In genomic region chr11:72712876-72713275, GRCh38 we compare ENCODE assay signal across 17 cellular contexts. TPM values are rescaled to one million over a fixed set of nuclear protein-coding genes. Genes with fewer than 3 reads are reported as not detected.
DNase-seq lines count a peak whose midpoint lies in the region; ATAC-seq and TF ChIP-seq lines count a peak whose summit lies in the region.
"Had no signal": no experiment of that assay in that cellular context is flagged by ENCODE, and none has a peak within 500 bp of the region (broad histone marks: within the 10 kb centered on the region; RNA-seq: fewer than 3 reads in every experiment).

No MANE protein-coding gene starts in this region.

- H3K27me3 ChIP-seq in cardiac muscle cell: no peaks in the 10 kb centered on the region
- no peaks in the 10 kb centered on the region for H3K27me3 ChIP-seq in right atrium auricular region
- H3K27me3 ChIP-seq in endodermal cell (ENCODE audit: control insufficient read depth, insufficient read depth, low read length, poor library complexity, severe bottlenecking): no peaks in the 10 kb centered on the region
- H3K27me3 ChIP-seq in upper lobe of left lung: no peaks in the 10 kb centered on the region

- peaks cover 21% of the 10 kb centered on the region for H3K4me1 ChIP-seq in cardiac muscle cell (ENCODE audit: low read depth)
- H3K4me1 ChIP-seq in right atrium auricular region: peaks cover 0 to 41% of the 10 kb centered on the region in 2 donors
- H3K4me1 ChIP-seq in endodermal cell (ENCODE audit: control insufficient read depth, insufficient read depth, low read length): no peaks in the 10 kb centered on the region
- peaks cover 14 to 37% (median 21%) of the 10 kb centered on the region in 4 donors for H3K4me1 ChIP-seq in upper lobe of left lung

- no peaks in the 10 kb centered on the region for H3K9me3 ChIP-seq in cardiac muscle cell (ENCODE audit: low read depth)
- H3K9me3 ChIP-seq in right atrium auricular region: no peaks in the 10 kb centered on the region
- H3K9me3 ChIP-seq in endodermal cell (ENCODE audit: control insufficient read depth, low read length): no peaks in the 10 kb centered on the region
- H3K9me3 ChIP-seq in upper lobe of left lung: no peaks in the 10 kb centered on the region

- DNase-seq in cardiac muscle cell (ENCODE audit: low read depth in 1 of 2, low spot score in 1 of 2): no peak
- no peak for DNase-seq in right atrium auricular region (ENCODE audit: low spot score)
- no peak for DNase-seq in endodermal cell
- no peak for DNase-seq in neural crest cell (ENCODE audit: low read depth, low spot score)
- DNase-seq in upper lobe of left lung: peak in 1 of 2 donors; percentile 55
- no peak for DNase-seq in RKO (ENCODE audit: low spot score)
- no peak for DNase-seq in medulla oblongata (ENCODE audit: extremely low spot score)
- DNase-seq in NCI-H2171 (lab: John Stamatoyannopoulos, UW): no peak
- DNase-seq: ACHN; activated CD4-positive, alpha-beta T cell treated with anti-CD3 and anti-CD28 coated beads, Interleukin-2, amount 50 U/mL, for 4 hours; activated T-cell treated with anti-CD3 and anti-CD28 coated beads, Interleukin-2, amount 50 U/mL, for 4 hours; amniotic stem cell; naive thymus-derived CD4-positive, alpha-beta T cell; NCI-H1694; NCI-H446 treated with DMSO at 0.1 percent for 48 hours; PC-3; stimulated activated CD4-positive, alpha-beta T cell treated with anti-CD3 and anti-CD28 coated beads, Interleukin-2, amount 100 ng/mL, for 48 hours had no signal

- H3K4me3 ChIP-seq in cardiac muscle cell (no peak overlapping the region), right atrium auricular region (no peak overlapping the region), endodermal cell (ENCODE audit: low read length) (no peak overlapping the region), upper lobe of left lung (peak overlapping the region in 1 of 4 donors; percentile 2)

- H3K36me3 ChIP-seq in cardiac muscle cell (peaks cover 3% of the 10 kb centered on the region), right atrium auricular region (peaks cover 59% of the 10 kb centered on the region), endodermal cell (ENCODE audit: control insufficient read depth, insufficient read depth, low read length) (peaks cover 7% of the 10 kb centered on the region), upper lobe of left lung (peaks cover 32 to 72% (median 61%) of the 10 kb centered on the region in 4 donors)

- H3K9ac ChIP-seq in endodermal cell (ENCODE audit: extremely low read depth, low read length, poor library complexity, severe bottlenecking): no peak overlapping the region

- H3K4me1 Mint-ChIP-seq in endodermal cell (peaks cover 7% of the 10 kb centered on the region), neural crest cell (peaks cover 25% of the 10 kb centered on the region)

- TF ChIP-seq EP300 in upper lobe of left lung (IDR thresholded peaks at IDR 0.05): no peak

- peak overlapping the region; percentile 77 for H3K27ac ChIP-seq in cardiac muscle cell
- H3K27ac ChIP-seq in right atrium auricular region: peak overlapping the region in 1 of 2 donors; percentile 33
- H3K27ac ChIP-seq in endodermal cell (ENCODE audit: low read depth, low read length): peak overlapping the region; percentile 72
- peak overlapping the region; percentile 41 to 72 (median 62) for H3K27ac ChIP-seq in upper lobe of left lung

- TF ChIP-seq CTCF in cardiac muscle cell (IDR thresholded peaks at IDR 0.05; ENCODE audit: low read depth, low read length): no peak
- no peak for TF ChIP-seq CTCF in right atrium auricular region (IDR thresholded peaks at IDR 0.05)
- no peak for TF ChIP-seq CTCF in endodermal cell (conservative IDR thresholded peaks at IDR 0.05)
- TF ChIP-seq CTCF in neural crest cell (conservative IDR thresholded peaks at IDR 0.05): no peak
- no peak for TF ChIP-seq CTCF in upper lobe of left lung (IDR thresholded peaks at IDR 0.05)

- H3K27ac Mint-ChIP-seq in endodermal cell: peak overlapping the region; percentile 59
- H3K27ac Mint-ChIP-seq in neural crest cell (ENCODE audit: unreplicated experiment): peak overlapping the region; percentile 96

- no peaks in the 10 kb centered on the region for H3K27me3 Mint-ChIP-seq in endodermal cell (ENCODE audit: insufficient read depth)
- no peaks in the 10 kb centered on the region for H3K27me3 Mint-ChIP-seq in neural crest cell (ENCODE audit: low read depth)
- H3K27me3 Mint-ChIP-seq: naive thymus-derived CD4-positive, alpha-beta T cell had no signal

- H3K36me3 Mint-ChIP-seq in endodermal cell (ENCODE audit: low read depth) (peaks cover 44% of the 10 kb centered on the region), neural crest cell (ENCODE audit: low read depth) (no peaks in the 10 kb centered on the region)

- peak in 1 of 2 donors; percentile 20 for ATAC-seq in upper lobe of left lung (ENCODE audit: low FRiP score in 2 of 2)
- ATAC-seq: activated T-cell treated with anti-CD3 and anti-CD28 coated beads, Interleukin-2, amount 50 U/mL, for 4 hours; PC-3 had no signal

- 82 to 86% methylated on average over 2 to 9 of the region's 9 CpGs for WGBS in endodermal cell (ENCODE audit: insufficient coverage in 1 of 2, insufficient read length in 1 of 2), 2 experiments
- 31 to 54% methylated on average over 2 to 9 of the region's 9 CpGs for WGBS in upper lobe of left lung, 2 donors

- TF ChIP-seq POLR2A in upper lobe of left lung (IDR thresholded peaks at IDR 0.05): no peak

- H3K4me3 Mint-ChIP-seq in endodermal cell (no peak overlapping the region), neural crest cell (peak overlapping the region; percentile 1)
- H3K4me3 Mint-ChIP-seq: activated T-cell treated with anti-CD3 and anti-CD28 coated beads, Interleukin-2, amount 50 U/mL, for 4 hours; naive thymus-derived CD4-positive, alpha-beta T cell had no signal

- H3K9me3 Mint-ChIP-seq in endodermal cell (no peaks in the 10 kb centered on the region), neural crest cell (no peaks in the 10 kb centered on the region)
- H3K9me3 Mint-ChIP-seq: activated T-cell treated with anti-CD3 and anti-CD28 coated beads, Interleukin-2, amount 50 U/mL, for 4 hours; naive thymus-derived CD4-positive, alpha-beta T cell had no signal

RNA-seq across cellular contexts. Expression of gene PDE2A, which starts 38.7 kb away (rescaled TPM):
- 0.18 and 0.92 TPM in 2 replicates for total RNA-seq in cardiac muscle cell
- polyA plus RNA-seq in cardiac muscle cell: 0.56 TPM in 1 of 2 replicates, not detected in the other
- total RNA-seq in right atrium auricular region: 10 to 100 TPM; 23.1 to 34.2 TPM
- 10 to 100 TPM in 1 of 2 donors, 1 to 10 TPM in 1; 3.7 to 13.3 TPM for total RNA-seq in endodermal cell
- polyA plus RNA-seq in endodermal cell (2013, experiment 1 of 2): 8.9 TPM
- polyA plus RNA-seq in endodermal cell (2013, experiment 2 of 2): 7.1 TPM
- total RNA-seq in neural crest cell: 2.0 and 3.0 TPM in 2 replicates
- 10 to 100 TPM in 4 of 6 donors, 1 to 10 TPM in 2; 4.7 to 46.1 (median 16.7) TPM for total RNA-seq in upper lobe of left lung
- polyA plus RNA-seq: naive thymus-derived CD4-positive, alpha-beta T cell had no signal

RNA-seq across cellular contexts. Expression of gene ARAP1, which starts 39.3 kb away (rescaled TPM):
- 134 and 200 TPM in 2 replicates for total RNA-seq in cardiac muscle cell
- polyA plus RNA-seq in cardiac muscle cell: 41.5 and 54.6 TPM in 2 replicates
- 10 to 100 TPM; 74.0 to 83.8 TPM for total RNA-seq in right atrium auricular region
- 10 to 100 TPM; 74.4 to 88.3 TPM for total RNA-seq in endodermal cell
- polyA plus RNA-seq in endodermal cell (2013, experiment 1 of 2): 33.5 TPM
- polyA plus RNA-seq in endodermal cell (2013, experiment 2 of 2): 27.9 TPM
- 79.0 and 80.7 TPM in 2 replicates for total RNA-seq in neural crest cell
- 1,000 to 10,000 TPM in 1 of 6 donors, 100 to 1,000 TPM in 5; 217 to 1,154 (median 269) TPM for total RNA-seq in upper lobe of left lung
